21 cellular contexts compared by ENCODE assay signal in the genomic region with DNA sequence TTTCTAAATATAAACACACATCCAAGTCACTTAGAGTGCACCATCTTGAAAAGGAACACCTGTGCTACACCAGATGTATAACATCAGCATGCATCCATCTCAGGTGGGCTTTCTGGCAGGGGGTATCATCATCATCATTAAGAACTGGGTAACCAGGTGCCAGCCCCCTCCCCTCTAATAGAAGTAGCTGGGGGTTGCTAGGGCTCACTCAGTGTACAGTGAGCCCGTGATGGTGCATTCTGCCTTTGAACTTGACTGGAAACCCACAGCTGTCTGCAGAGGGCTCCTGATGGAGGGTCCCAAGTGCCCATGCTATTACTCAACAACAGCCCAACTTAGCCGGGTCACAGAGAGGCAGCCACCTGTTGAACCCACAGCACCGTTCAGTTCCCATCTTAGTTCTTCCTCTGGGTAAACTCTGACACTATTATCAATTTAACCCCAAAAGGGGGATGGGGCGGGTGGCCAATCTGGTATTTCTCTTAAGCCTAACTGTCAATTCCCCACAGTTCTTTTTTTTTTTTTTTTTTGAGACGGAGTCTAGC. TPM values are rescaled to one million over a fixed set of nuclear protein-coding genes. Genes with fewer than 3 reads are reported as not detected.
DNase-seq lines count a peak whose midpoint lies in the region; ATAC-seq and TF ChIP-seq lines count a peak whose summit lies in the region.
"Had no signal": no experiment of that assay in that cellular context is flagged by ENCODE, and none has a peak within 500 bp of the region (broad histone marks: within the 10 kb centered on the region; RNA-seq: fewer than 3 reads in every experiment).

No MANE protein-coding gene starts in this region.

- H3K27me3 ChIP-seq in mesenchymal stem cell (ENCODE audit: control insufficient read depth in 1 of 2, insufficient read depth in 1 of 2, low read length in 2 of 2), result no peaks in the 10 kb centered on the region
- H3K27me3 ChIP-seq in left ventricle myocardium inferior (ENCODE audit: low read depth), result no peaks in the 10 kb centered on the region
- H3K27me3 ChIP-seq: cardiac muscle cell, gastroesophageal sphincter, MG63, pancreas, vagina had no signal

- H2AFZ ChIP-seq in mesenchymal stem cell (ENCODE audit: low read depth, low read length), result no peak overlapping the region

- no peak for TF ChIP-seq CTCF in left ventricle myocardium inferior (IDR thresholded peaks at IDR 0.05; ENCODE audit: borderline replicate concordance)

- peaks cover 4% of the 10 kb centered on the region for H3K79me1 ChIP-seq in mesenchymal stem cell (replicated peaks; ENCODE audit: low read length, poor library complexity, severe bottlenecking)

- no peak overlapping the region for H3K9ac ChIP-seq in mesenchymal stem cell (ENCODE audit: low read length)

- H3K27ac ChIP-seq in mesenchymal stem cell (ENCODE audit: low read length, poor library complexity, severe bottlenecking) (no peak overlapping the region), left ventricle myocardium inferior (replicated peaks) (no peak overlapping the region)
- H3K27ac ChIP-seq: cardiac muscle cell, gastroesophageal sphincter, HL-60, pancreas, vagina had no signal

- H2BK15ac ChIP-seq in mesenchymal stem cell (ENCODE audit: low read depth, poor library complexity, severe bottlenecking), result no peak overlapping the region

- no peak overlapping the region for H2BK12ac ChIP-seq in mesenchymal stem cell (ENCODE audit: low read length in 2 of 2)

- no peak overlapping the region for H3K4me3 ChIP-seq in mesenchymal stem cell (ENCODE audit: insufficient read depth in 1 of 2, low read depth in 1 of 2, low read length in 2 of 2)
- H3K4me3 ChIP-seq in left ventricle myocardium inferior, result no peak overlapping the region
- H3K4me3 ChIP-seq: cardiac muscle cell, gastroesophageal sphincter, MG63, pancreas, vagina had no signal

- H3K18ac ChIP-seq in mesenchymal stem cell (ENCODE audit: low read depth in 1 of 2, low read length in 2 of 2), result no peak overlapping the region

- no peak overlapping the region for H4K8ac ChIP-seq in mesenchymal stem cell (ENCODE audit: low read length)

- H3K4me1 ChIP-seq in mesenchymal stem cell (ENCODE audit: control insufficient read depth, insufficient read depth, low read depth, low read length) (peaks cover 8% of the 10 kb centered on the region), left ventricle myocardium inferior (peaks cover 27% of the 10 kb centered on the region)
- H3K4me1 ChIP-seq: pancreas, vagina had no signal

- H3K14ac ChIP-seq in mesenchymal stem cell (ENCODE audit: low read length in 2 of 2), result no peak overlapping the region

- H3K4me2 ChIP-seq in mesenchymal stem cell (ENCODE audit: low read length, poor library complexity, severe bottlenecking), result no peak overlapping the region

- H3K23ac ChIP-seq in mesenchymal stem cell (ENCODE audit: low read length in 2 of 2), result no peak overlapping the region

- H3K27ac Mint-ChIP-seq in activated naive CD4-positive, alpha-beta T cell treated with anti-CD3 and anti-CD28 coated beads, Interleukin-2, amount 50 U/mL, for 72 hours, result peak overlapping the region; percentile 44 to 96
- H3K27ac Mint-ChIP-seq: H9 had no signal

- 97% methylated on average over 4 of the region's 5 CpGs for WGBS in mesenchymal stem cell

- TF ChIP-seq POLR2A in Raji (IDR thresholded peaks at IDR 0.05; ENCODE audit: insufficient read depth, low read depth, low read length), result 0 out of 2 replicates have a peak, but pooled peaks have one; percentile 37

- no peak overlapping the region for H2BK5ac ChIP-seq in mesenchymal stem cell (ENCODE audit: low read depth, low read length, poor library complexity, severe bottlenecking)

- no peak overlapping the region for H2BK120ac ChIP-seq in mesenchymal stem cell (ENCODE audit: low read depth, low read length)

- peak in 1 of 2 donors; percentile 51 for DNase-seq in activated naive CD4-positive, alpha-beta T cell treated with anti-CD3 and anti-CD28 coated beads, Interleukin-2, amount 50 U/mL, for 72 hours (ENCODE audit: low spot score in 2 of 2)
- no peak for DNase-seq in activated naive CD4-positive, alpha-beta T cell treated with Interleukin-2 at 50 U/mL for 16 hours
- DNase-seq in mesenchymal stem cell, result no peak
- no peak for DNase-seq in left ventricle myocardium inferior
- no peak for DNase-seq in HPDE6-E6E7 (ENCODE audit: extremely low spot score)
- no peak for DNase-seq in central memory CD4-positive, alpha-beta T cell
- DNase-seq: activated CD4-positive, alpha-beta T cell treated with anti-CD3 and anti-CD28 coated beads, Interleukin-2, amount 50 U/mL, for 4 hours; GDM1; H9; MG63; NCI-H146; NCI-H510A; right cardiac atrium; T-helper 2 cell had no signal

- H3K36me3 ChIP-seq in mesenchymal stem cell (ENCODE audit: control insufficient read depth in 1 of 2, insufficient read depth in 2 of 2, low read depth in 1 of 2, low read length in 2 of 2), result no peaks in the 10 kb centered on the region
- H3K36me3 ChIP-seq in left ventricle myocardium inferior, result no peaks in the 10 kb centered on the region
- H3K36me3 ChIP-seq: cardiac muscle cell, gastroesophageal sphincter, MG63, pancreas, vagina had no signal

- peak overlapping the region in 1 of 2 experiments; percentile 45 for H3K4ac ChIP-seq in mesenchymal stem cell (ENCODE audit: low read depth in 1 of 2, low read length in 2 of 2)

- no peaks in the 10 kb centered on the region for H3K9me3 Mint-ChIP-seq in activated naive CD4-positive, alpha-beta T cell treated with anti-CD3 and anti-CD28 coated beads, Interleukin-2, amount 50 U/mL, for 72 hours
- H3K9me3 Mint-ChIP-seq: activated T-helper 2 cell treated with anti-CD3 and anti-CD28 coated beads, Interferon-gamma antibody, Interleukin-2, Interleukin-4, amounts not matched to agents 10 μg/mL and 5 μg/mL and 100 μg/mL, durations not matched to agents 14 hours and 24 hours and 36 hours; H9 had no signal

- H2AK5ac ChIP-seq in mesenchymal stem cell (ENCODE audit: low read length, severe bottlenecking), result peak overlapping the region; percentile 67

- no peak overlapping the region for H4K91ac ChIP-seq in mesenchymal stem cell (ENCODE audit: low read length)

- no peaks in the 10 kb centered on the region for H3K9me3 ChIP-seq in mesenchymal stem cell (ENCODE audit: control insufficient read depth, low read length)
- H3K9me3 ChIP-seq in left ventricle myocardium inferior (replicated peaks), result no peaks in the 10 kb centered on the region
- H3K9me3 ChIP-seq: gastroesophageal sphincter, MG63, pancreas, vagina had no signal

- no peak for ATAC-seq in activated naive CD4-positive, alpha-beta T cell treated with anti-CD3 and anti-CD28 coated beads, Interleukin-2, amount 50 U/mL, for 72 hours
- ATAC-seq: gastroesophageal sphincter, pancreas, right cardiac atrium had no signal

- intact Hi-C loops in left ventricle myocardium inferior (cut with micrococcal nuclease), result no loop called here

- H3K36me3 Mint-ChIP-seq in activated naive CD4-positive, alpha-beta T cell treated with anti-CD3 and anti-CD28 coated beads, Interleukin-2, amount 50 U/mL, for 72 hours, result peaks cover 4 to 19% of the 10 kb centered on the region in 2 donors

RNA-seq across cellular contexts. Expression of gene CCND3, which starts 32.7 kb away (rescaled TPM):
- total RNA-seq in activated naive CD4-positive, alpha-beta T cell treated with anti-CD3 and anti-CD28 coated beads, Interleukin-2, amount 50 U/mL, for 72 hours, result 100 to 1,000 TPM; 610 to 723 TPM
- 84.5 TPM for polyA plus RNA-seq in mesenchymal stem cell (2013, experiment 1 of 2)
- 80.3 TPM for polyA plus RNA-seq in mesenchymal stem cell (2013, experiment 2 of 2)
- total RNA-seq in left ventricle myocardium inferior, result 44.5 TPM

RNA-seq across cellular contexts. Expression of gene BYSL, which starts 53.1 kb away (rescaled TPM):
- total RNA-seq in activated naive CD4-positive, alpha-beta T cell treated with anti-CD3 and anti-CD28 coated beads, Interleukin-2, amount 50 U/mL, for 72 hours, result 10 to 100 TPM; 38.1 to 47.6 TPM
- polyA plus RNA-seq in mesenchymal stem cell (2013, experiment 1 of 2), result 11.3 TPM
- polyA plus RNA-seq in mesenchymal stem cell (2013, experiment 2 of 2), result 11.6 TPM
- 9.0 TPM for total RNA-seq in left ventricle myocardium inferior

RNA-seq across cellular contexts. Expression of gene MED20, which starts 53.4 kb away (rescaled TPM):
- total RNA-seq in activated naive CD4-positive, alpha-beta T cell treated with anti-CD3 and anti-CD28 coated beads, Interleukin-2, amount 50 U/mL, for 72 hours, result 10 to 100 TPM; 18.5 to 24.2 TPM
- 13.5 TPM for polyA plus RNA-seq in mesenchymal stem cell (2013, experiment 1 of 2)
- 13.6 TPM for polyA plus RNA-seq in mesenchymal stem cell (2013, experiment 2 of 2)
- 18.1 TPM for total RNA-seq in left ventricle myocardium inferior

Comparison
In these comparisons a context has a peak if more than half of its experiments do, and no peak if none do; other contexts are left out.
1. RNA of gene CCND3, which starts 32.7 kb away (total RNA-seq): 610 to 723 TPM in activated naive CD4-positive, alpha-beta T cell treated with anti-CD3 and anti-CD28 coated beads, Interleukin-2, amount 50 U/mL, for 72 hours; 44.5 TPM in left ventricle myocardium inferior (single experiment); every median in the first group is over 10 times any median in the second.